16 cellular contexts compared by ENCODE assay signal in genomic region chr5:93336330-93337110, GRCh38.
DNase-seq lines count a peak whose midpoint lies in the region; ATAC-seq and TF ChIP-seq lines count a peak whose summit lies in the region.
"Had no signal": no experiment of that assay in that cellular context is flagged by ENCODE, and none has a peak within 500 bp of the region (broad histone marks: within the 10 kb centered on the region; RNA-seq: fewer than 3 reads in every experiment).

No MANE protein-coding gene starts in this region.

- no peak overlapping the region for H3K4me3 ChIP-seq in OCI-LY7 (ENCODE audit: low read depth, low read length, poor library complexity, severe bottlenecking)
- H3K4me3 ChIP-seq: SK-N-MC had no signal

- intact Hi-C loops in OCI-LY7 (cut with micrococcal nuclease; ENCODE audit: unreplicated experiment): no loop called here

- no peaks in the 10 kb centered on the region for H3K9me2 ChIP-seq in OCI-LY7 (ENCODE audit: insufficient read depth, low read length)

- no peaks in the 10 kb centered on the region for H4K20me1 ChIP-seq in OCI-LY7 (ENCODE audit: insufficient read depth, low read length)

- peak; percentile 50 for ATAC-seq in GM19463 (IDR thresholded peaks at IDR 0.05; ENCODE audit: unreplicated experiment)
- ATAC-seq in GM18502 (IDR thresholded peaks at IDR 0.05; ENCODE audit: poor library complexity, unreplicated experiment): no peak
- ATAC-seq: PC-3, T-cell had no signal

- no peaks in the 10 kb centered on the region for H3K79me2 ChIP-seq in OCI-LY7 (ENCODE audit: insufficient read depth, low read depth, low read length)

- no peaks in the 10 kb centered on the region for H3K4me1 ChIP-seq in OCI-LY7 (ENCODE audit: insufficient read depth, low read length, poor library complexity, severe bottlenecking)
- H3K4me1 ChIP-seq: Caco-2 had no signal

- peak; percentile 54 for DNase-seq in LHCN-M2 (ENCODE audit: low read depth)
- DNase-seq in fibroblast of gingiva (ENCODE audit: low read depth): peak; percentile 77
- DNase-seq in NCI-H1436 treated with DMSO at 0.1 percent for 48 hours (lab: John Stamatoyannopoulos, UW): no peak
- no peak for DNase-seq in OCI-LY7 (ENCODE audit: low spot score)
- no peak for DNase-seq in SIG-M5 (lab: John Stamatoyannopoulos, UW)
- DNase-seq: Caco-2, NCI-H1092, NCI-H1694, NCI-H345, NCI-H526 treated with DMSO at 0.1 percent for 48 hours, T-cell had no signal

- POLR2A ChIA-PET in OCI-LY7 (lab: Charles Lee): no interaction called here

- no peak overlapping the region for H2AFZ ChIP-seq in OCI-LY7 (ENCODE audit: low read length)

- no peaks in the 10 kb centered on the region for H3K36me3 ChIP-seq in OCI-LY7 (ENCODE audit: insufficient read depth, low read length)

- H3K27ac ChIP-seq in OCI-LY7 (ENCODE audit: low read depth, low read length, poor library complexity, severe bottlenecking): no peak overlapping the region
- H3K27ac ChIP-seq: C4-2B, SK-N-MC had no signal

- TF ChIP-seq CTCF in OCI-LY7 (conservative IDR thresholded peaks at IDR 0.05; ENCODE audit: low read length): no peak

- no peaks in the 10 kb centered on the region for H3K9me3 ChIP-seq in OCI-LY7 (ENCODE audit: low read length)
- H3K9me3 ChIP-seq: Caco-2 had no signal

- no peak overlapping the region for H3K4me2 ChIP-seq in OCI-LY7 (ENCODE audit: low read length)

- BruUV-seq in OCI-LY7 (replicated peaks; lab: Mats Ljungman, UMichigan): no TSS peak

- CTCF ChIA-PET in OCI-LY7 (lab: Charles Lee; ENCODE audit: unreplicated experiment): no interaction called here

Comparison
In these comparisons a context has a peak if more than half of its experiments do, and no peak if none do; other contexts are left out.
1. DNase-seq: peak in LHCN-M2 (single experiment) and fibroblast of gingiva (single experiment); none in NCI-H1436 treated with DMSO at 0.1 percent for 48 hours (single experiment), OCI-LY7 (single experiment) and SIG-M5 (single experiment).